Comparison of ENCODE assay signal across 30 cellular contexts in genomic region chrX:456925-457768, GRCh38.
"Had no signal": no experiment of that assay in that cellular context is flagged by ENCODE, and none has a peak within 500 bp of the region (broad histone marks: within the 10 kb centered on the region; RNA-seq: fewer than 3 reads in every experiment).

No MANE protein-coding gene starts in this region.

- H3K27me3 ChIP-seq: colonic mucosa, uterus had no signal

- H3K9me3 ChIP-seq: colonic mucosa, gastrocnemius medialis, uterus had no signal

- H3K4me3 ChIP-seq: breast epithelium, colonic mucosa, gastrocnemius medialis, thoracic aorta, uterus had no signal

- H3K36me3 ChIP-seq: breast epithelium, colonic mucosa, gastrocnemius medialis, thoracic aorta, uterus had no signal

- DNase-seq: activated CD4-positive, alpha-beta T cell treated with anti-CD3 and anti-CD28 coated beads, Interleukin-2, amount 50 U/mL, for 1 hour; activated CD4-positive, CD25-positive, alpha-beta regulatory T cell treated with anti-CD3 and anti-CD28 coated beads, Interleukin-2, amount 50 U/mL, for 72 hours; activated CD8-positive, alpha-beta T cell treated with anti-CD3 and anti-CD28 coated beads for 36 hours; activated naive CD8-positive, alpha-beta T cell treated with anti-CD3 and anti-CD28 coated beads, Interleukin-2, amount 50 U/mL, for 24 hours; activated T-cell treated with anti-CD3 and anti-CD28 coated beads, Interleukin-2, amount 50 U/mL, for 4 hours; amygdala; colonic mucosa; effector CD8-positive, alpha-beta T cell; gastrocnemius medialis; glutamatergic neuron; left ventricle myocardium superior; mammary epithelial cell; midbrain; naive thymus-derived CD4-positive, alpha-beta T cell; nucleus accumbens; right cardiac atrium; stimulated activated CD4-positive, alpha-beta T cell treated with anti-CD3 and anti-CD28 coated beads, Interleukin-12 subunit alpha, Interleukin-12 subunit beta, amount 100 ng/mL, for 4 hours; stimulated activated CD4-positive, alpha-beta T cell treated with anti-CD3 and anti-CD28 coated beads, Interleukin-4, amount 100 ng/mL, for 24 hours; T-helper 17 cell; trophoblast cell; uterus had no signal

- H3K4me1 ChIP-seq: breast epithelium, colonic mucosa, gastrocnemius medialis, uterus had no signal

- H3K27me3 Mint-ChIP-seq: central memory CD8-positive, alpha-beta T cell; T-helper 17 cell had no signal

- H3K4me3 Mint-ChIP-seq: activated CD8-positive, alpha-beta T cell treated with anti-CD3 and anti-CD28 coated beads for 36 hours; activated naive CD4-positive, alpha-beta T cell treated with anti-CD3 and anti-CD28 coated beads, Interleukin-2, amount 50 U/mL, for 24 hours; activated naive CD8-positive, alpha-beta T cell treated with anti-CD3 and anti-CD28 coated beads, Interleukin-2, amount 50 U/mL, for 24 hours; activated T-cell treated with anti-CD3 and anti-CD28 coated beads, Interleukin-2, amount 50 U/mL, for 4 hours; activated T-helper 17 cell treated with anti-CD3 and anti-CD28 coated beads, Interleukin-2, amount 50 U/mL, for 72 hours; central memory CD8-positive, alpha-beta T cell; naive thymus-derived CD4-positive, alpha-beta T cell; neural crest cell; stimulated activated effector memory CD8-positive, alpha-beta T cell treated with anti-CD3 and anti-CD28 coated beads, Interleukin-12 subunit alpha, Interleukin-12 subunit beta, amount 100 ng/mL, for 72 hours; stimulated activated naive CD8-positive, alpha-beta T cell treated with anti-CD3 and anti-CD28 coated beads, Interleukin-15, Interleukin-2, amounts not matched to agents 100 ng/mL and 50 ng/mL, for 24 hours; T-helper 17 cell had no signal

- FAIRE-seq: islet of Langerhans had no signal

- H3K27ac ChIP-seq: breast epithelium, colonic mucosa, gastrocnemius medialis, thoracic aorta, uterus had no signal

- H3K4me1 Mint-ChIP-seq: activated naive CD4-positive, alpha-beta T cell treated with anti-CD3 and anti-CD28 coated beads, Interleukin-2, amount 50 U/mL, for 24 hours; activated naive CD8-positive, alpha-beta T cell treated with anti-CD3 and anti-CD28 coated beads, Interleukin-2, amount 50 U/mL, for 24 hours; central memory CD8-positive, alpha-beta T cell; T-helper 17 cell had no signal

- ATAC-seq: activated CD8-positive, alpha-beta T cell treated with anti-CD3 and anti-CD28 coated beads for 36 hours; activated naive CD8-positive, alpha-beta T cell treated with anti-CD3 and anti-CD28 coated beads, Interleukin-2, amount 50 U/mL, for 24 hours; activated T-cell treated with anti-CD3 and anti-CD28 coated beads, Interleukin-2, amount 50 U/mL, for 4 hours; activated T-helper 17 cell treated with anti-CD3 and anti-CD28 coated beads, Interleukin-2, amount 50 U/mL, for 72 hours; gastrocnemius medialis; left ventricle myocardium superior; naive thymus-derived CD4-positive, alpha-beta T cell; right cardiac atrium; stimulated activated effector memory CD8-positive, alpha-beta T cell treated with anti-CD3 and anti-CD28 coated beads, Interleukin-12 subunit alpha, Interleukin-12 subunit beta, amount 100 ng/mL, for 72 hours; T-helper 17 cell had no signal

- H3K27ac Mint-ChIP-seq: activated CD8-positive, alpha-beta T cell treated with anti-CD3 and anti-CD28 coated beads for 36 hours; activated naive CD4-positive, alpha-beta T cell treated with anti-CD3 and anti-CD28 coated beads, Interleukin-2, amount 50 U/mL, for 24 hours; activated naive CD8-positive, alpha-beta T cell treated with anti-CD3 and anti-CD28 coated beads, Interleukin-2, amount 50 U/mL, for 24 hours; activated T-helper 17 cell treated with anti-CD3 and anti-CD28 coated beads, Interleukin-2, amount 50 U/mL, for 72 hours; naive thymus-derived CD4-positive, alpha-beta T cell; stimulated activated effector memory CD8-positive, alpha-beta T cell treated with anti-CD3 and anti-CD28 coated beads, Interleukin-12 subunit alpha, Interleukin-12 subunit beta, amount 100 ng/mL, for 72 hours; stimulated activated naive CD8-positive, alpha-beta T cell treated with anti-CD3 and anti-CD28 coated beads, Interleukin-15, Interleukin-2, amounts not matched to agents 100 ng/mL and 50 ng/mL, for 24 hours; T-helper 17 cell had no signal

- H3K36me3 Mint-ChIP-seq: activated naive CD4-positive, alpha-beta T cell treated with anti-CD3 and anti-CD28 coated beads, Interleukin-2, amount 50 U/mL, for 24 hours; stimulated activated effector memory CD8-positive, alpha-beta T cell treated with anti-CD3 and anti-CD28 coated beads, Interleukin-12 subunit alpha, Interleukin-12 subunit beta, amount 100 ng/mL, for 72 hours had no signal
